In the genomic region with DNA sequence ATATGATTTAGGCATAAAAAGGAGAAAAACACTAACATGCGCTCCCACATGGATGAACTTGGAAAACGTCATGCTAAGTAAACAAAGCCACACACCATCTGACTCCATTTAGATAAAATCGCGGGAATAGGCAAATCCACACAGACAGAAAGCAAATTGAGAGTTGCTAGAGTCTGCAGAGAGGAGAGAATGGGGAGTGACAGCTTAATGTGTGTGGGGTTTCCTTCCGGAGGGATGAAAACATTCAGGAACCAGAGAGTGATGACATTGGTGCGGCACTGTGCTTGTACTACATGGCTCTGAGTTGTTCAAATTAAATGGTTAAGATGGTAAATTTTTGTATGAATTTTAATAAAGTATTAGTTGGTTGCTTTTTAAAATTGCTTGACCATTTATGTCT, we compare ENCODE assay signal across 21 cellular contexts.
"Had no signal": no experiment of that assay in that cellular context is flagged by ENCODE, and none has a peak within 500 bp of the region (broad histone marks: within the 10 kb centered on the region; RNA-seq: fewer than 3 reads in every experiment).

No MANE protein-coding gene starts in this region.

- H3K4me1 ChIP-seq: right lobe of liver had no signal

- H3K9me3 Mint-ChIP-seq: stimulated activated effector memory CD8-positive, alpha-beta T cell treated with anti-CD3 and anti-CD28 coated beads, Interleukin-12 subunit alpha, Interleukin-12 subunit beta, amount 100 ng/mL, for 72 hours had no signal

- H3K9me3 ChIP-seq: gastrocnemius medialis, right lobe of liver, thoracic aorta, upper lobe of right lung had no signal

- H3K27me3 ChIP-seq: gastrocnemius medialis, right lobe of liver, upper lobe of right lung had no signal

- H3K27ac ChIP-seq: right lobe of liver, upper lobe of right lung had no signal

- ATAC-seq: activated CD4-positive, alpha-beta T cell treated with anti-CD3 and anti-CD28 coated beads for 36 hours; gastrocnemius medialis; left cardiac atrium; right lobe of liver; stimulated activated effector memory CD8-positive, alpha-beta T cell treated with anti-CD3 and anti-CD28 coated beads, Interleukin-12 subunit alpha, Interleukin-12 subunit beta, amount 100 ng/mL, for 72 hours; upper lobe of right lung had no signal

- DNase-seq: activated CD4-positive, alpha-beta T cell treated with anti-CD3 and anti-CD28 coated beads for 36 hours; activated CD4-positive, alpha-beta T cell treated with anti-CD3 and anti-CD28 coated beads, Interleukin-2, amount 50 U/mL, for 4 hours; activated CD4-positive, CD25-positive, alpha-beta regulatory T cell; activated CD8-positive, alpha-beta memory T cell treated with anti-CD3 and anti-CD28 coated beads for 24 hours; activated effector memory CD4-positive, alpha-beta T cell treated with Interleukin-2 at 50 U/mL for 16 hours; activated naive CD4-positive, alpha-beta T cell treated with Interleukin-2 at 50 U/mL for 16 hours; activated naive CD8-positive, alpha-beta T cell treated with anti-CD3 and anti-CD28 coated beads, Interleukin-2, amount 10 ng/mL, durations not matched to agents 7 days and 5 days; central memory CD4-positive, alpha-beta T cell; effector CD8-positive, alpha-beta T cell; gastrocnemius medialis; glutamatergic neuron; left cardiac atrium; mammary epithelial cell; right lobe of liver; stimulated activated CD4-positive, alpha-beta T cell treated with anti-CD3 and anti-CD28 coated beads, Interleukin-12 subunit alpha, Interleukin-12 subunit beta, amount 100 ng/mL, for 4 hours; stimulated activated CD4-positive, alpha-beta T cell treated with anti-CD3 and anti-CD28 coated beads, Interleukin-4, amount 100 ng/mL, for 1 hour; upper lobe of right lung had no signal

- H3K36me3 Mint-ChIP-seq: stimulated activated effector memory CD8-positive, alpha-beta T cell treated with anti-CD3 and anti-CD28 coated beads, Interleukin-12 subunit alpha, Interleukin-12 subunit beta, amount 100 ng/mL, for 72 hours had no signal

- H3K4me3 ChIP-seq: gastrocnemius medialis, right lobe of liver, thoracic aorta, upper lobe of right lung had no signal

- H3K4me3 Mint-ChIP-seq: activated CD4-positive, alpha-beta T cell treated with anti-CD3 and anti-CD28 coated beads for 36 hours; activated naive CD8-positive, alpha-beta T cell treated with anti-CD3 and anti-CD28 coated beads, Interleukin-2, amount 10 ng/mL, durations not matched to agents 7 days and 5 days; nephron; stimulated activated effector memory CD8-positive, alpha-beta T cell treated with anti-CD3 and anti-CD28 coated beads, Interleukin-12 subunit alpha, Interleukin-12 subunit beta, amount 100 ng/mL, for 72 hours; stimulated activated naive CD8-positive, alpha-beta T cell treated with anti-CD3 and anti-CD28 coated beads, Interleukin-15, Interleukin-2, amounts not matched to agents 100 ng/mL and 50 ng/mL, for 24 hours had no signal

- H3K27ac Mint-ChIP-seq: activated CD4-positive, alpha-beta T cell treated with anti-CD3 and anti-CD28 coated beads for 36 hours; activated naive CD8-positive, alpha-beta T cell treated with anti-CD3 and anti-CD28 coated beads, Interleukin-2, amount 10 ng/mL, durations not matched to agents 7 days and 5 days; stimulated activated effector memory CD8-positive, alpha-beta T cell treated with anti-CD3 and anti-CD28 coated beads, Interleukin-12 subunit alpha, Interleukin-12 subunit beta, amount 100 ng/mL, for 72 hours; stimulated activated naive CD8-positive, alpha-beta T cell treated with anti-CD3 and anti-CD28 coated beads, Interleukin-15, Interleukin-2, amounts not matched to agents 100 ng/mL and 50 ng/mL, for 24 hours had no signal

- H3K27me3 Mint-ChIP-seq: activated CD4-positive, alpha-beta T cell treated with anti-CD3 and anti-CD28 coated beads for 36 hours had no signal

- H3K36me3 ChIP-seq: gastrocnemius medialis, right lobe of liver, thoracic aorta, upper lobe of right lung had no signal
